In the genomic region with DNA sequence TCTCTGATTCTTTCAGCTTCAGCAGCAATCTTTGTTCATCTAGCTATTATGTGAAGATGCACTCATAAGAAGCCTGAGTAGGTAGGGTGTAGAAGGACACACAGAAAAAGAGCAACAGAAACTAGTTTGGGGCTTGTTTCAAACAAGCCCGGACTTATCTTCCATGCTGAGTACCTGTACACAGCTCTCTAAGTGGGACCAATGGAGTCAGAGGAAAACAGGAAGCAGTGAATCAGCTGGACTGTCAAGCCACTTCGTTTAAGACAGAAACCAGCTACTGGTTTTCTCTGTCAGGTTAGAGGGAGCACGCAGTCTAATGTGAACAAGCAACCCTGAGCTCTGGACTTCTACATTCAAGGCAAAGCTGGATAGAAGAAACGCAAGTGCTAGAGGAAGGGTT, we compare ENCODE assay signal across 9 cellular contexts. TPM values are rescaled to one million over a fixed set of nuclear protein-coding genes. Genes with fewer than 3 reads are reported as not detected.
DNase-seq lines count a peak whose midpoint lies in the region; ATAC-seq and FAIRE-seq lines count a peak whose summit lies in the region.
"Had no signal": no experiment of that assay in that cellular context is flagged by ENCODE, and none has a peak within 500 bp of the region (broad histone marks: within the 10 kb centered on the region; RNA-seq: fewer than 3 reads in every experiment).

No MANE protein-coding gene starts in this region.

- H3K4me3 Mint-ChIP-seq in activated naive CD4-positive, alpha-beta T cell treated with anti-CD3 and anti-CD28 coated beads for 36 hours, result peak overlapping the region; percentile 10
- H3K4me3 Mint-ChIP-seq in stimulated activated effector memory CD8-positive, alpha-beta T cell treated with anti-CD3 and anti-CD28 coated beads, Interleukin-12 subunit alpha, Interleukin-12 subunit beta, amount 100 ng/mL, for 72 hours, result peak overlapping the region; percentile 19
- H3K4me3 Mint-ChIP-seq: IgD-negative memory B cell had no signal

- H3K36me3 Mint-ChIP-seq in activated naive CD4-positive, alpha-beta T cell treated with anti-CD3 and anti-CD28 coated beads for 36 hours (ENCODE audit: low read depth), result peaks cover 3% of the 10 kb centered on the region
- no peaks in the 10 kb centered on the region for H3K36me3 Mint-ChIP-seq in stimulated activated effector memory CD8-positive, alpha-beta T cell treated with anti-CD3 and anti-CD28 coated beads, Interleukin-12 subunit alpha, Interleukin-12 subunit beta, amount 100 ng/mL, for 72 hours
- H3K36me3 Mint-ChIP-seq: IgD-negative memory B cell had no signal

- H3K4me1 Mint-ChIP-seq in activated naive CD4-positive, alpha-beta T cell treated with anti-CD3 and anti-CD28 coated beads for 36 hours (ENCODE audit: low read depth), result peaks cover 61% of the 10 kb centered on the region
- peaks cover 57% of the 10 kb centered on the region for H3K4me1 Mint-ChIP-seq in stimulated activated effector memory CD8-positive, alpha-beta T cell treated with anti-CD3 and anti-CD28 coated beads, Interleukin-12 subunit alpha, Interleukin-12 subunit beta, amount 100 ng/mL, for 72 hours

- intact Hi-C loops in activated naive CD4-positive, alpha-beta T cell treated with anti-CD3 and anti-CD28 coated beads for 36 hours (cut with micrococcal nuclease), result no loop called here

- FAIRE-seq in GM19239 (lab: Jason Lieb, UNC), result no peak

- peak; percentile 36 for ATAC-seq in stimulated activated effector memory CD8-positive, alpha-beta T cell treated with anti-CD3 and anti-CD28 coated beads, Interleukin-12 subunit alpha, Interleukin-12 subunit beta, amount 100 ng/mL, for 72 hours
- no peak for ATAC-seq in GM19328 (IDR thresholded peaks at IDR 0.05; ENCODE audit: unreplicated experiment)

- H3K9me3 Mint-ChIP-seq in activated naive CD4-positive, alpha-beta T cell treated with anti-CD3 and anti-CD28 coated beads for 36 hours, result no peaks in the 10 kb centered on the region
- H3K9me3 Mint-ChIP-seq in stimulated activated effector memory CD8-positive, alpha-beta T cell treated with anti-CD3 and anti-CD28 coated beads, Interleukin-12 subunit alpha, Interleukin-12 subunit beta, amount 100 ng/mL, for 72 hours, result no peaks in the 10 kb centered on the region

- CTCF ChIA-PET in activated naive CD4-positive, alpha-beta T cell treated with anti-CD3 and anti-CD28 coated beads for 36 hours (lab: Charles Lee), result interaction anchor here (2.3 kb wide), 1 partner anchor 35 kb away, joined by 8 read pairs; no protein-coding TSS in a partner anchor

- DNase-seq in activated naive CD4-positive, alpha-beta T cell treated with anti-CD3 and anti-CD28 coated beads for 36 hours, result peak; percentile 35
- no peak for DNase-seq in activated naive CD4-positive, alpha-beta T cell (lab: John Stamatoyannopoulos, UW)
- DNase-seq in HPDE6-E6E7 (ENCODE audit: extremely low spot score), result peak; percentile 82
- peak; percentile 74 for DNase-seq in dermis blood vessel endothelial cell
- DNase-seq in stimulated activated effector memory CD8-positive, alpha-beta T cell treated with anti-CD3 and anti-CD28 coated beads, Interleukin-12 subunit alpha, Interleukin-12 subunit beta, amount 100 ng/mL, for 72 hours (ENCODE audit: low spot score in 2 of 2), result no peak
- no peak for DNase-seq in GM19239 (ENCODE audit: insufficient read length, low spot score)
- DNase-seq in retina, result no peak

- H3K27ac Mint-ChIP-seq in activated naive CD4-positive, alpha-beta T cell treated with anti-CD3 and anti-CD28 coated beads for 36 hours, result peak overlapping the region; percentile 76
- H3K27ac Mint-ChIP-seq in stimulated activated effector memory CD8-positive, alpha-beta T cell treated with anti-CD3 and anti-CD28 coated beads, Interleukin-12 subunit alpha, Interleukin-12 subunit beta, amount 100 ng/mL, for 72 hours, result peak overlapping the region; percentile 74

- no peaks in the 10 kb centered on the region for H3K27me3 Mint-ChIP-seq in activated naive CD4-positive, alpha-beta T cell treated with anti-CD3 and anti-CD28 coated beads for 36 hours (ENCODE audit: low read depth)
- H3K27me3 Mint-ChIP-seq: IgD-negative memory B cell had no signal

RNA-seq across cellular contexts. Expression of gene MAP2K6, which starts 16.0 kb away (rescaled TPM):
- 1 to 10 TPM; 2.4 to 2.7 TPM for total RNA-seq in activated naive CD4-positive, alpha-beta T cell treated with anti-CD3 and anti-CD28 coated beads for 36 hours
- total RNA-seq in dermis blood vessel endothelial cell, result 4.9 and 14.2 TPM in 2 replicates

Comparison
In these comparisons a context has a peak if more than half of its experiments do, and no peak if none do; other contexts are left out.
1. DNase-seq: peak in activated naive CD4-positive, alpha-beta T cell treated with anti-CD3 and anti-CD28 coated beads for 36 hours (single experiment), HPDE6-E6E7 (single experiment) and dermis blood vessel endothelial cell (single experiment); none in activated naive CD4-positive, alpha-beta T cell (0 of 4), stimulated activated effector memory CD8-positive, alpha-beta T cell treated with anti-CD3 and anti-CD28 coated beads, Interleukin-12 subunit alpha, Interleukin-12 subunit beta, amount 100 ng/mL, for 72 hours (0 of 2), GM19239 (single experiment) and retina (single experiment).